Comparison of ENCODE assay signal across 27 cellular contexts in genomic region chr10:5744849-5745248, GRCh38.
"Had no signal": no experiment of that assay in that cellular context is flagged by ENCODE, and none has a peak within 500 bp of the region (broad histone marks: within the 10 kb centered on the region; RNA-seq: fewer than 3 reads in every experiment).

No MANE protein-coding gene starts in this region.

- H3K4me3 Mint-ChIP-seq: activated T-helper 17 cell treated with anti-CD3 and anti-CD28 coated beads, Interleukin-2, amount 50 U/mL, for 72 hours; effector memory CD8-positive, alpha-beta T cell; naive thymus-derived CD8-positive, alpha-beta T cell; neural progenitor cell; T-helper 2 cell treated with Interferon-gamma antibody and Interleukin-4, amounts not matched to agents 5 μg/mL and 100 μg/mL, for 36 hours had no signal

- H3K27ac Mint-ChIP-seq: activated T-helper 17 cell treated with anti-CD3 and anti-CD28 coated beads, Interleukin-2, amount 50 U/mL, for 72 hours; neural progenitor cell; T-helper 2 cell treated with Interferon-gamma antibody and Interleukin-4, amounts not matched to agents 5 μg/mL and 100 μg/mL, for 36 hours had no signal

- H3K4me3 ChIP-seq: adrenal gland, body of pancreas, coronary artery, dorsolateral prefrontal cortex, gastroesophageal sphincter, hepatocyte, neural progenitor cell, right atrium auricular region, spleen, tibial nerve, vagina had no signal

- H3K36me3 ChIP-seq: neural progenitor cell had no signal

- H3K4me1 ChIP-seq: adrenal gland, body of pancreas, gastroesophageal sphincter, parathyroid adenoma, right atrium auricular region, spleen, tibial nerve, vagina had no signal

- H3K27me3 Mint-ChIP-seq: activated T-helper 17 cell treated with anti-CD3 and anti-CD28 coated beads, Interleukin-2, amount 50 U/mL, for 72 hours; effector memory CD8-positive, alpha-beta T cell; naive thymus-derived CD8-positive, alpha-beta T cell had no signal

- DNase-seq: activated CD4-positive, alpha-beta T cell treated with anti-CD3 and anti-CD28 coated beads for 4 hours; activated CD4-positive, alpha-beta T cell treated with anti-CD3 and anti-CD28 coated beads, Interleukin-2, amount 50 U/mL, for 48 hours; activated CD4-positive, CD25-positive, alpha-beta regulatory T cell; activated CD8-positive, alpha-beta memory T cell treated with anti-CD3 and anti-CD28 coated beads for 24 hours; adrenal gland; aorta; body of pancreas; dorsolateral prefrontal cortex; effector memory CD8-positive, alpha-beta T cell; islet precursor cell; mammary epithelial cell; naive thymus-derived CD8-positive, alpha-beta T cell; occipital lobe; spleen; stimulated activated naive CD4-positive, alpha-beta T cell treated with Interleukin-2 at 50 U/mL for 16 hours; T-helper 1 cell had no signal

- H3K9me3 ChIP-seq: adrenal gland, body of pancreas, gastroesophageal sphincter, right atrium auricular region, spleen, tibial nerve, vagina had no signal

- H3K27ac ChIP-seq: adrenal gland, body of pancreas, coronary artery, dorsolateral prefrontal cortex, gastroesophageal sphincter, hepatocyte, neural progenitor cell, parathyroid adenoma, right atrium auricular region, spleen, tibial nerve, vagina had no signal

- H3K4me1 Mint-ChIP-seq: neural progenitor cell had no signal

- H3K27me3 ChIP-seq: adrenal gland, body of pancreas, dorsolateral prefrontal cortex, gastroesophageal sphincter, hepatocyte, neural progenitor cell, right atrium auricular region, spleen, tibial nerve, vagina had no signal

- ATAC-seq: activated naive CD4-positive, alpha-beta T cell treated with anti-CD3 and anti-CD28 coated beads, Interleukin-2, amount 50 U/mL, for 72 hours; activated T-helper 17 cell treated with anti-CD3 and anti-CD28 coated beads, Interleukin-2, amount 50 U/mL, for 72 hours; body of pancreas; effector memory CD8-positive, alpha-beta T cell; gastroesophageal sphincter; naive thymus-derived CD8-positive, alpha-beta T cell had no signal

- H3K9me3 Mint-ChIP-seq: activated naive CD4-positive, alpha-beta T cell treated with anti-CD3 and anti-CD28 coated beads, Interleukin-2, amount 50 U/mL, for 72 hours; activated T-helper 17 cell treated with anti-CD3 and anti-CD28 coated beads, Interleukin-2, amount 50 U/mL, for 72 hours; effector memory CD8-positive, alpha-beta T cell; naive thymus-derived CD8-positive, alpha-beta T cell; neural progenitor cell; T-helper 2 cell treated with Interferon-gamma antibody and Interleukin-4, amounts not matched to agents 5 μg/mL and 100 μg/mL, for 36 hours had no signal
